In genomic region chr11:128210148-128210940, GRCh38 we compare ENCODE assay signal across 9 cellular contexts.
DNase-seq lines count a peak whose midpoint lies in the region; ATAC-seq and TF ChIP-seq lines count a peak whose summit lies in the region.
"Had no signal": no experiment of that assay in that cellular context is flagged by ENCODE, and none has a peak within 500 bp of the region (broad histone marks: within the 10 kb centered on the region; RNA-seq: fewer than 3 reads in every experiment).

No MANE protein-coding gene starts in this region.

- H3K27me3 Mint-ChIP-seq in activated T-helper 17 cell treated with anti-CD3 and anti-CD28 coated beads, Interleukin-2, amount 50 U/mL, for 72 hours: peaks cover 3% of the 10 kb centered on the region
- peaks cover 3% of the 10 kb centered on the region for H3K27me3 Mint-ChIP-seq in type B pancreatic cell
- H3K27me3 Mint-ChIP-seq: stimulated activated memory B cell treated with anti-CD40 and anti-IgM and Interleukin-4, amounts not matched to agents 10 μg/mL and 1 μg/mL and 100 μg/mL, for 72 hours had no signal

- ATAC-seq in activated T-helper 17 cell treated with anti-CD3 and anti-CD28 coated beads, Interleukin-2, amount 50 U/mL, for 72 hours (replicated peaks): peak; percentile 77
- no peak for ATAC-seq in HG03457 (IDR thresholded peaks at IDR 0.05; ENCODE audit: unreplicated experiment)
- ATAC-seq: stimulated activated memory B cell treated with anti-CD40 and anti-IgM and Interleukin-4, amounts not matched to agents 10 μg/mL and 1 μg/mL and 100 μg/mL, for 72 hours had no signal

- H3K4me1 Mint-ChIP-seq in activated T-helper 17 cell treated with anti-CD3 and anti-CD28 coated beads, Interleukin-2, amount 50 U/mL, for 72 hours: no peaks in the 10 kb centered on the region
- peaks cover 9% of the 10 kb centered on the region for H3K4me1 Mint-ChIP-seq in type B pancreatic cell (ENCODE audit: unreplicated experiment)
- H3K4me1 Mint-ChIP-seq: stimulated activated memory B cell treated with anti-CD40 and anti-IgM and Interleukin-4, amounts not matched to agents 10 μg/mL and 1 μg/mL and 100 μg/mL, for 72 hours had no signal

- no peak overlapping the region for H3K4me3 Mint-ChIP-seq in activated T-helper 17 cell treated with anti-CD3 and anti-CD28 coated beads, Interleukin-2, amount 50 U/mL, for 72 hours
- peak overlapping the region; percentile 48 for H3K4me3 Mint-ChIP-seq in type B pancreatic cell
- H3K4me3 Mint-ChIP-seq: stimulated activated memory B cell treated with anti-CD40 and anti-IgM and Interleukin-4, amounts not matched to agents 10 μg/mL and 1 μg/mL and 100 μg/mL, for 72 hours had no signal

- no peak for TF ChIP-seq CTCF in type B pancreatic cell (conservative IDR thresholded peaks at IDR 0.05)

- no peaks in the 10 kb centered on the region for H3K36me3 Mint-ChIP-seq in activated T-helper 17 cell treated with anti-CD3 and anti-CD28 coated beads, Interleukin-2, amount 50 U/mL, for 72 hours (ENCODE audit: low read depth)
- H3K36me3 Mint-ChIP-seq in type B pancreatic cell: peaks cover 4% of the 10 kb centered on the region

- DNase-seq in SIG-M5 treated with dmso at 0.1 percent for 504 hours (lab: John Stamatoyannopoulos, UW; ENCODE audit: unreplicated experiment) (peak; percentile 28), SIG-M5 (lab: John Stamatoyannopoulos, UW) (no peak), iPS-NIHi11 (ENCODE audit: low spot score) (peak; percentile 64), type B pancreatic cell (ENCODE audit: extremely low spot score, unreplicated experiment) (no peak), Ammon's horn (ENCODE audit: low spot score) (no peak), T-helper 9 cell (no peak)

- H3K27ac Mint-ChIP-seq in activated T-helper 17 cell treated with anti-CD3 and anti-CD28 coated beads, Interleukin-2, amount 50 U/mL, for 72 hours: no peak overlapping the region
- H3K27ac Mint-ChIP-seq in type B pancreatic cell: peak overlapping the region; percentile 88
- H3K27ac Mint-ChIP-seq: stimulated activated memory B cell treated with anti-CD40 and anti-IgM and Interleukin-4, amounts not matched to agents 10 μg/mL and 1 μg/mL and 100 μg/mL, for 72 hours had no signal

- H3K9me3 Mint-ChIP-seq in activated T-helper 17 cell treated with anti-CD3 and anti-CD28 coated beads, Interleukin-2, amount 50 U/mL, for 72 hours: no peaks in the 10 kb centered on the region
- peaks cover 27% of the 10 kb centered on the region for H3K9me3 Mint-ChIP-seq in type B pancreatic cell

Comparison
In these comparisons a context has a peak if more than half of its experiments do, and no peak if none do; other contexts are left out.
1. DNase-seq: peak in SIG-M5 treated with dmso at 0.1 percent for 504 hours (single experiment) and iPS-NIHi11 (single experiment); none in SIG-M5 (single experiment), type B pancreatic cell (single experiment), Ammon's horn (single experiment) and T-helper 9 cell (single experiment).